Comparison of ENCODE assay signal across 14 cellular contexts in the genomic region with DNA sequence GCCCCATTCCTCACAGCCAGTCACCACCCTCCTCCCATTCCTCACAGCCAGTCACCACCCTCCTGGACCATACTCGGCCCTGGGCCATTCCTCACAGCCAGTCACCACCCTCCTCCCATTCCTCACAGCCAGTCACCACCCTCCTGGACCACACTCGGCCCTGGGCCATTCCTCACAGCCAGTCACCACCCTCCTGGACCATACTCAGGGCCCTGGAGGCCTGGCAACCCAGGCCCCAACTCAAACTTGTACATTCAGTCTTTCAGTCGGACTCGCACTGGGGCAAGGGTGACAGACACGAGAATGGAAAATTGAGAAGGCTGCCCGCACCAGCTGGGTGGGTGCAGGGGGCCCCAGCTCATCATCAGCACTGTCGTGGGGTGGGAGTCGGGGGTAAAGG. TPM values are rescaled to one million over a fixed set of nuclear protein-coding genes. Genes with fewer than 3 reads are reported as not detected.
A peak's percentile ranks its signal among the peaks of the same experiment; 100 is the strongest.
DNase-seq lines count a peak whose midpoint lies in the region; ATAC-seq and TF ChIP-seq lines count a peak whose summit lies in the region.
"Had no signal": no experiment of that assay in that cellular context is flagged by ENCODE, and none has a peak within 500 bp of the region (broad histone marks: within the 10 kb centered on the region; RNA-seq: fewer than 3 reads in every experiment).

No MANE protein-coding gene starts in this region.

- intact Hi-C loops in naive thymus-derived CD4-positive, alpha-beta T cell (cut with micrococcal nuclease), result no loop called here
- intact Hi-C loops in thyroid gland (cut with DNase I), result no loop called here

- TF ChIP-seq POLR2A in thyroid gland (IDR thresholded peaks at IDR 0.05), result no peak

- no peaks in the 10 kb centered on the region for H3K9me2 ChIP-seq in OCI-LY1 (ENCODE audit: low read depth, low read length)

- H3K9ac ChIP-seq in OCI-LY1 (ENCODE audit: low read length) (peak overlapping the region; percentile 38; the same call in 1 of the 2 replicates), fibroblast of lung (ENCODE audit: insufficient read depth, low read length) (no peak overlapping the region)

- H3K4me3 ChIP-seq in OCI-LY1 (ENCODE audit: low read depth, low read length, poor library complexity, severe bottlenecking), result no peak overlapping the region
- no peak overlapping the region for H3K4me3 ChIP-seq in fibroblast of lung (replicated peaks in 1 of 4; ENCODE audit: control extremely low read depth in 1 of 4, insufficient read depth in 1 of 4, low read depth in 3 of 4, low read length in 4 of 4)
- no peak overlapping the region for H3K4me3 ChIP-seq in naive thymus-derived CD4-positive, alpha-beta T cell (ENCODE audit: low read length)
- no peak overlapping the region for H3K4me3 ChIP-seq in thyroid gland (replicated peaks in 1 of 3)
- H3K4me3 ChIP-seq: Peyer's patch had no signal

- CTCF ChIA-PET in naive thymus-derived CD4-positive, alpha-beta T cell (lab: Charles Lee), result no interaction called here

- WGBS in thyroid gland, 2 donors, result 76 to 86% methylated on average over 7 to 8 of the region's 8 CpGs

- peak overlapping the region in 5 of 9 donors; percentile 8 to 64 (median 45) for H3K27ac Mint-ChIP-seq in naive thymus-derived CD4-positive, alpha-beta T cell
- H3K27ac Mint-ChIP-seq: WTC11 had no signal

- H3K27me3 Mint-ChIP-seq in naive thymus-derived CD4-positive, alpha-beta T cell, result no peaks in the 10 kb centered on the region

- TF ChIP-seq CTCF in OCI-LY1 (IDR thresholded peaks at IDR 0.05; ENCODE audit: low read length), result no peak
- no peak for TF ChIP-seq CTCF in fibroblast of lung (conservative IDR thresholded peaks at IDR 0.05 in 1 of 2, IDR thresholded peaks at IDR 0.05 in 1 of 2; ENCODE audit: low read depth in 1 of 2, low read length in 2 of 2)
- TF ChIP-seq CTCF in thyroid gland (IDR thresholded peaks at IDR 0.05), result no peak

- H3K4me3 Mint-ChIP-seq in naive thymus-derived CD4-positive, alpha-beta T cell, result no peak overlapping the region
- H3K4me3 Mint-ChIP-seq: CD14-positive monocyte, WTC11 had no signal

- no peaks in the 10 kb centered on the region for H3K27me3 ChIP-seq in OCI-LY1 (ENCODE audit: insufficient read depth, low read length)
- H3K27me3 ChIP-seq in fibroblast of lung (ENCODE audit: control insufficient read depth, insufficient read depth, low read length), result no peaks in the 10 kb centered on the region
- H3K27me3 ChIP-seq in naive thymus-derived CD4-positive, alpha-beta T cell (ENCODE audit: control insufficient read depth in 2 of 2, insufficient read depth in 2 of 2, low read length in 2 of 2), result no peaks in the 10 kb centered on the region
- H3K27me3 ChIP-seq in thyroid gland, result no peaks in the 10 kb centered on the region
- H3K27me3 ChIP-seq: Peyer's patch had no signal

- H3K36me3 Mint-ChIP-seq in naive thymus-derived CD4-positive, alpha-beta T cell, result peaks cover 0 to 27% (median 4%) of the 10 kb centered on the region in 5 donors

- no peaks in the 10 kb centered on the region for H3K9me3 Mint-ChIP-seq in naive thymus-derived CD4-positive, alpha-beta T cell
- H3K9me3 Mint-ChIP-seq: CD14-positive monocyte, WTC11 had no signal

- H3K4me2 ChIP-seq in OCI-LY1 (ENCODE audit: low read length) (no peak overlapping the region; the same call in 1 of the 2 replicates), fibroblast of lung (ENCODE audit: extremely low read depth, insufficient read depth, low read length) (no peak overlapping the region)

- H2AFZ ChIP-seq in OCI-LY1 (ENCODE audit: low read length) (no peak overlapping the region), fibroblast of lung (ENCODE audit: low read length) (no peak overlapping the region)

- H3K27ac ChIP-seq in OCI-LY1 (ENCODE audit: low read depth, low read length, poor library complexity, severe bottlenecking) (peak overlapping the region; percentile 92), fibroblast of lung (ENCODE audit: insufficient read depth, low read length) (no peak overlapping the region), thyroid gland (peak overlapping the region in 1 of 3 donors; percentile 1)
- H3K27ac ChIP-seq in naive thymus-derived CD4-positive, alpha-beta T cell (ENCODE audit: low read depth, low read length), result no peak overlapping the region
- H3K27ac ChIP-seq: epithelial cell of prostate had no signal

- no peaks in the 10 kb centered on the region for H3F3A ChIP-seq in OCI-LY1 (ENCODE audit: insufficient read depth, low read length)

- DNase-seq in AG20443 (ENCODE audit: low spot score) (peak; percentile 85), fibroblast of lung (ENCODE audit: low read depth in 2 of 2) (peak; percentile 65 to 84), amniotic stem cell (lab: John Stamatoyannopoulos, UW) (no peak), thyroid gland (no peak)
- DNase-seq in naive thymus-derived CD4-positive, alpha-beta T cell, result no peak
- DNase-seq: left colon, NCI-H2107, Peyer's patch had no signal

- H3K36me3 ChIP-seq in OCI-LY1 (ENCODE audit: insufficient read depth, low read length) (peaks cover 44% of the 10 kb centered on the region), fibroblast of lung (ENCODE audit: control insufficient read depth, insufficient read depth, low read length) (peaks cover 12% of the 10 kb centered on the region), thyroid gland (peaks cover 26 to 30% of the 10 kb centered on the region in 2 donors)
- peaks cover 0 to 46% (median 3%) of the 10 kb centered on the region in 3 experiments for H3K36me3 ChIP-seq in naive thymus-derived CD4-positive, alpha-beta T cell (ENCODE audit: control insufficient read depth in 2 of 3, insufficient read depth in 3 of 3, low read length in 3 of 3)

- H3K9me3 ChIP-seq in OCI-LY1 (ENCODE audit: low read length), result no peaks in the 10 kb centered on the region
- no peaks in the 10 kb centered on the region for H3K9me3 ChIP-seq in fibroblast of lung (ENCODE audit: control insufficient read depth, insufficient read depth, low read depth, low read length)
- H3K9me3 ChIP-seq in naive thymus-derived CD4-positive, alpha-beta T cell (ENCODE audit: control insufficient read depth in 2 of 3, low read length in 3 of 3), result no peaks in the 10 kb centered on the region
- no peaks in the 10 kb centered on the region for H3K9me3 ChIP-seq in thyroid gland
- H3K9me3 ChIP-seq: Peyer's patch had no signal

- no peak for ATAC-seq in naive thymus-derived CD4-positive, alpha-beta T cell
- ATAC-seq in GM19463 (IDR thresholded peaks at IDR 0.05; ENCODE audit: unreplicated experiment) (no peak), HG03025 (IDR thresholded peaks at IDR 0.05; ENCODE audit: low FRiP score, unreplicated experiment) (no peak)
- ATAC-seq: left colon, WTC11 had no signal

- H4K20me1 ChIP-seq in OCI-LY1 (ENCODE audit: insufficient read depth, low read length) (no peaks in the 10 kb centered on the region), fibroblast of lung (ENCODE audit: control insufficient read depth, extremely low read depth, insufficient read depth, low read length) (no peaks in the 10 kb centered on the region)

- POLR2A ChIA-PET in naive thymus-derived CD4-positive, alpha-beta T cell (lab: Charles Lee), result interaction anchor here (0.9 kb wide), 1 partner anchor 15 kb away, joined by 4 read pairs; no protein-coding TSS in a partner anchor

- H3K79me2 ChIP-seq in OCI-LY1 (ENCODE audit: insufficient read depth, low read length), result no peaks in the 10 kb centered on the region
- H3K79me2 ChIP-seq in fibroblast of lung (ENCODE audit: control insufficient read depth, insufficient read depth, low read length), result no peaks in the 10 kb centered on the region

- H3K4me1 ChIP-seq in OCI-LY1 (ENCODE audit: insufficient read depth, low read length, severe bottlenecking) (peaks cover 35% of the 10 kb centered on the region), fibroblast of lung (ENCODE audit: control insufficient read depth, extremely low read depth, insufficient read depth, low read length) (peaks cover 8% of the 10 kb centered on the region), thyroid gland (peaks cover 8 to 17% of the 10 kb centered on the region in 2 donors)
- peaks cover 0 to 7% of the 10 kb centered on the region in 2 donors for H3K4me1 ChIP-seq in naive thymus-derived CD4-positive, alpha-beta T cell (ENCODE audit: control insufficient read depth in 2 of 2, insufficient read depth in 2 of 2, low read length in 2 of 2)

- peaks cover 0 to 36% (median 10%) of the 10 kb centered on the region in 7 donors for H3K4me1 Mint-ChIP-seq in naive thymus-derived CD4-positive, alpha-beta T cell

RNA-seq across cellular contexts. Expression of a gene that starts 30.4 kb away (rescaled TPM):
- 25.4 and 33.2 TPM in 2 replicates for total RNA-seq in fibroblast of lung
- 23.5 and 24.2 TPM in 2 replicates for polyA plus RNA-seq in fibroblast of lung
- polyA plus RNA-seq in fibroblast of lung (2012), result 25.9 and 30.7 TPM in 2 replicates
- polyA minus RNA-seq in fibroblast of lung (ENCODE audit: low replicate concordance), result 31.8 and 33.6 TPM in 2 replicates
- 10 to 100 TPM; 36.5 to 67.1 (median 48.4) TPM for total RNA-seq in naive thymus-derived CD4-positive, alpha-beta T cell
- polyA plus RNA-seq in naive thymus-derived CD4-positive, alpha-beta T cell, result 1 to 10 TPM; 4.2 to 4.8 TPM
- total RNA-seq in thyroid gland, result 10 to 100 TPM; 30.5 to 43.3 (median 38.8) TPM

RNA-seq across cellular contexts. Expression of a gene that starts 30.6 kb away (rescaled TPM):
- total RNA-seq in fibroblast of lung, result 22.0 and 30.0 TPM in 2 replicates
- polyA plus RNA-seq in fibroblast of lung, result 34.5 and 38.7 TPM in 2 replicates
- polyA plus RNA-seq in fibroblast of lung (2012), result 30.0 and 31.8 TPM in 2 replicates
- polyA minus RNA-seq in fibroblast of lung (ENCODE audit: low replicate concordance), result 17.1 and 25.4 TPM in 2 replicates
- 100 to 1,000 TPM in 1 of 5 experiments, 10 to 100 TPM in 4; 59.8 to 188 (median 67.1) TPM for total RNA-seq in naive thymus-derived CD4-positive, alpha-beta T cell
- polyA plus RNA-seq in naive thymus-derived CD4-positive, alpha-beta T cell, result 100 to 1,000 TPM; 102 to 103 TPM
- total RNA-seq in thyroid gland, result 10 to 100 TPM; 47.5 to 69.7 (median 48.7) TPM

RNA-seq across cellular contexts. Expression of a gene that starts 38.6 kb away (rescaled TPM):
- total RNA-seq in fibroblast of lung, result 64.1 and 77.6 TPM in 2 replicates
- polyA plus RNA-seq in fibroblast of lung, result 62.7 and 69.9 TPM in 2 replicates
- 45.3 and 46.7 TPM in 2 replicates for polyA plus RNA-seq in fibroblast of lung (2012)
- 58.4 and 168 TPM in 2 replicates for polyA minus RNA-seq in fibroblast of lung (ENCODE audit: low replicate concordance)
- 100 to 1,000 TPM; 112 to 385 (median 199) TPM for total RNA-seq in naive thymus-derived CD4-positive, alpha-beta T cell
- polyA plus RNA-seq in naive thymus-derived CD4-positive, alpha-beta T cell, result 100 to 1,000 TPM; 168 to 178 TPM
- 10 to 100 TPM; 51.2 to 66.6 (median 53.6) TPM for total RNA-seq in thyroid gland

Comparison
In these comparisons a context has a peak if more than half of its experiments do, and no peak if none do; other contexts are left out.
1. DNase-seq: peak in AG20443 (single experiment) and fibroblast of lung (2 of 2); none in naive thymus-derived CD4-positive, alpha-beta T cell (0 of 9), amniotic stem cell (single experiment) and thyroid gland (0 of 2).